Comparison of ENCODE assay signal across 22 cellular contexts in the genomic region with DNA sequence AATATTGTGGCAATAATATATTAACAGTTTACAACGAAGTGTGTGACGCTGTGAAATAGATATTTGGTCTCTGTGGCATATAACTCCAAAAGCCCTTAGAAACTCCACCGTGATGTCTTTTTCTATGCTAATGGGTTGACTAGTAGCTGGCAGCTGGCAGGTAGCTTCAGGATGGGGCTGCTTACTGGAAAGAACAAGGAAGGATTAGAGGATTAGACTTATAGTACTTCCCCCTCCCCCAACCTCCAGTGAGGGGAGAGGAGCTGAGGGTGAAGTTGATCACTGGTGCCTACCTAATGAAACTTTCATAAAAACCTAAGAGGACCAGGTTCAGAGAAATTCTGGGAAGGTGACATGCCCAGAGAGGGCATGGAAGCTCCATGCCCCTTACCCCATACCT.
"Had no signal": no experiment of that assay in that cellular context is flagged by ENCODE, and none has a peak within 500 bp of the region (broad histone marks: within the 10 kb centered on the region; RNA-seq: fewer than 3 reads in every experiment).

No MANE protein-coding gene starts in this region.

- H3K36me3 ChIP-seq: colonic mucosa, lower lobe of right lung had no signal

- H3K27ac Mint-ChIP-seq: dendritic cell treated with granulocyte-macrophage colony-stimulating factor and Interleukin-4, amounts not matched to agents 40 ng/mL and 50 ng/mL, for 4 days; mesothelial cell of epicardium; naive B cell had no signal

- DNase-seq: colonic mucosa; cortex of kidney; effector memory CD4-positive, alpha-beta T cell; erythroblast; esophagus squamous epithelium; foreskin fibroblast; foreskin melanocyte; gastrocnemius medialis; glutamatergic neuron; head of caudate nucleus; heart right ventricle; hippocampal formation; left cardiac atrium; left lung; left ventricle myocardium superior; lower lobe of right lung; mesenchymal stem cell; mucosa of descending colon; naive B cell had no signal

- H3K4me1 ChIP-seq: colonic mucosa, esophagus squamous epithelium, gastrocnemius medialis, heart right ventricle, left lung, lower lobe of right lung had no signal

- H3K27me3 Mint-ChIP-seq: dendritic cell treated with granulocyte-macrophage colony-stimulating factor and Interleukin-4, amounts not matched to agents 40 ng/mL and 50 ng/mL, for 4 days; naive B cell had no signal

- H3K4me3 Mint-ChIP-seq: dendritic cell treated with granulocyte-macrophage colony-stimulating factor and Interleukin-4, amounts not matched to agents 40 ng/mL and 50 ng/mL, for 4 days; mesothelial cell of epicardium; naive B cell had no signal

- H3K27ac ChIP-seq: colonic mucosa, epithelial cell of prostate, esophagus squamous epithelium, gastrocnemius medialis, heart right ventricle, left lung, lower lobe of right lung had no signal

- H3K4me3 ChIP-seq: colonic mucosa, esophagus squamous epithelium, heart right ventricle, left lung, lower lobe of right lung, mucosa of descending colon had no signal

- H3K27me3 ChIP-seq: colonic mucosa, esophagus squamous epithelium, gastrocnemius medialis, heart right ventricle, left lung had no signal

- H3K9me3 ChIP-seq: colonic mucosa had no signal

- H3K4me1 Mint-ChIP-seq: mesothelial cell of epicardium, naive B cell had no signal
